In the genomic region with DNA sequence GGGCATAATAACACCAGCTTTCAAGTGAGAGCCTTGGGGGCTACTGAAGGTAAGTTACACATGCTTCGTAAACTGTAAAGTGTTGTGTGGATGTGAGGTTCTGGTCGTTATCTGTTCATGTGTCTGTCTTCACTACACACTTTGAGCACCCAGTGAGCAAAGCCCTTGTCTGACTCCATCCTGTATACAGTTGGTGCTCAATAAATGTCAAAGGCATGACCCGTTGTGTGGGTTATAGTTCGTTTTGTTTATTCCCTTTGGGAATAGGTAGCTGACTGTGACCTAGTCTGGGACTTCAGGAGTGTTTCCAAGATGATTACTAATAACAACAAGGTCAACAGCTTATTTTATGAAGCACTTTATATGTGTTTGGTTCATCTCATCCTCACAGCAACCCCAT, we compare ENCODE assay signal across 8 cellular contexts.
"Had no signal": no experiment of that assay in that cellular context is flagged by ENCODE, and none has a peak within 500 bp of the region (broad histone marks: within the 10 kb centered on the region; RNA-seq: fewer than 3 reads in every experiment).

No MANE protein-coding gene starts in this region.

- H3K27ac ChIP-seq: HL-60, KMS-11 had no signal

- H3K4me2 ChIP-seq: KMS-11 had no signal

- DNase-seq: IMR-90, Karpas-422, KBM-7, KG1 had no signal

- ATAC-seq: HepG2 had no signal

- FAIRE-seq: HepG2, HTR-8/SVneo had no signal

- H3K9ac ChIP-seq: KMS-11 had no signal
